ENCODE assay signal across 8 cellular contexts in the genomic region with DNA sequence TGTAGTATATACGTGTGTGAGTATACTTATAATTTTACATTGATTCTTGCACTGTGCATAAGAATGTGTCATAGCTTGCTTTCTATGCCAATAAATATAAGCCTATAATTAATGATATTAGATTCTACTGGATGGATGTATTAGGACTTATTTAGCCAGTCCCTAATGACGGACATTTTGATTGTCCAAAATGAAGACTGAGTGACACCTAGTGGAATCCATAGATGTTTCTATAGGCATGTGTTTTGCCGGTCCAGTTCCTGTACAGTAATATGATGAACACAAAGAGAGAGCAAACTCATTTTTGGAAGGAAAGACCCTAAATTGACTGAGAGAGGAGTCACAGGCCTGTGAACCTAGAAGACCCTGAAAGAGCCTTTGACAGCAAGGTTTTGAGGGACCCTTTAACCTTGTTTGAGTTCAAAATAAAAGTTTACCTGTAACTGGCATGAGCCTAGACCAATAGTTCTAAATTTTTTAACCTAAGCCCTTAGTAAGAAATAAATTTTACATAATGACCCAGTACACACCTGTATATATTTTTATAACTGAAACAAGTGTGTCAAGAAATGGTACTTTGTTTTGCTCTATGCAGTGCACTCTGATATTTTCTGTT. TPM values are rescaled to one million over a fixed set of nuclear protein-coding genes. Genes with fewer than 3 reads are reported as not detected.
A peak's percentile ranks its signal among the peaks of the same experiment; 100 is the strongest.
DNase-seq lines count a peak whose midpoint lies in the region; ATAC-seq, FAIRE-seq and TF ChIP-seq lines count a peak whose summit lies in the region.

No MANE protein-coding gene starts in this region.

- H3K9me3 ChIP-seq in H1 (ENCODE audit: insufficient read depth in 2 of 2, low read depth in 1 of 2, low read length in 1 of 2): no peaks in the 10 kb centered on the region

- peaks cover 0 to 2% of the 10 kb centered on the region in 2 donors for H3K4me1 Mint-ChIP-seq in stimulated activated naive B cell treated with anti-CD40 and anti-IgM and Interleukin-4, amounts not matched to agents 10 μg/mL and 1 μg/mL and 100 μg/mL, for 72 hours
- H3K4me1 Mint-ChIP-seq in activated naive CD8-positive, alpha-beta T cell treated with anti-CD3 and anti-CD28 coated beads for 36 hours: peaks cover 14% of the 10 kb centered on the region

- no peak overlapping the region for H4K5ac ChIP-seq in H1 (ENCODE audit: insufficient read length, low read depth, low read length)

- H3K56ac ChIP-seq in H1 (replicated peaks; ENCODE audit: insufficient read length, low read depth, low read length): no peak overlapping the region

- H3K23me2 ChIP-seq in H1 (ENCODE audit: low read depth, low read length): no peaks in the 10 kb centered on the region

- H4K8ac ChIP-seq in H1 (ENCODE audit: extremely low read depth, insufficient read depth, low read length): no peak overlapping the region

- H3K4me3 Mint-ChIP-seq in stimulated activated naive B cell treated with anti-CD40 and anti-IgM and Interleukin-4, amounts not matched to agents 10 μg/mL and 1 μg/mL and 100 μg/mL, for 72 hours: no peak overlapping the region
- H3K4me3 Mint-ChIP-seq in activated naive CD8-positive, alpha-beta T cell treated with anti-CD3 and anti-CD28 coated beads for 36 hours: no peak overlapping the region

- H3K27me3 Mint-ChIP-seq in stimulated activated naive B cell treated with anti-CD40 and anti-IgM and Interleukin-4, amounts not matched to agents 10 μg/mL and 1 μg/mL and 100 μg/mL, for 72 hours: peaks cover 0 to 5% of the 10 kb centered on the region in 2 donors
- H3K27me3 Mint-ChIP-seq in activated naive CD8-positive, alpha-beta T cell treated with anti-CD3 and anti-CD28 coated beads for 36 hours: no peaks in the 10 kb centered on the region

- no peak overlapping the region for H4K91ac ChIP-seq in H1 (replicated peaks; ENCODE audit: insufficient read length, low read length)

- H3K27me3 ChIP-seq in H1 (replicated peaks in 1 of 4; ENCODE audit: control insufficient read depth in 3 of 4, extremely low read depth in 1 of 4, insufficient read depth in 3 of 4, low read length in 3 of 4): no peaks in the 10 kb centered on the region

- no peak overlapping the region for H2BK5ac ChIP-seq in H1 (ENCODE audit: low read depth, low read length)

- CTCF ChIA-PET in H1 (lab: Charles Lee; ENCODE audit: partially characterized antibody): interaction anchor here (0.7 to 3.3 kb wide), 5 partner anchors 194 to 312 kb away, joined by 3 to 15 read pairs (median 3); no protein-coding TSS in a partner anchor

- intact Hi-C loops in lower leg skin (cut with DNase I; ENCODE audit: low total_unique reads): no loop called here
- intact Hi-C loops in posterior vena cava (cut with DNase I): no loop called here

- TF ChIP-seq POLR2A in H1 (IDR thresholded peaks at IDR 0.05; ENCODE audit: control extremely low read depth in 1 of 2, low read depth in 2 of 2, low read length in 2 of 2) (no peak), lower leg skin (IDR thresholded peaks at IDR 0.05) (no peak)

- 91% methylated on average over 3 of the region's 3 CpGs; no CpG with 5 or more reads in 1 of the 2 experiments for WGBS in H1 (ENCODE audit: extremely low coverage in 1 of 2, insufficient coverage in 1 of 2, insufficient read length in 1 of 2, insufficient replicate concordance in 2 of 2, low coverage in 1 of 2, low lambda C conversion rate in 2 of 2, missing lambda C conversion rate in 1 of 2), 2 experiments
- 49 to 51% methylated on average over 3 of the region's 3 CpGs for WGBS in lower leg skin, 2 donors

- no peak overlapping the region for H3K9ac ChIP-seq in H1 (replicated peaks in 1 of 4; ENCODE audit: extremely low read depth in 1 of 4, low read depth in 3 of 4, low read length in 3 of 4)

- H3K23ac ChIP-seq in H1 (ENCODE audit: insufficient read length): no peak overlapping the region

- H2AK5ac ChIP-seq in H1 (ENCODE audit: low read depth, low read length): no peak overlapping the region

- no peak overlapping the region for H2BK15ac ChIP-seq in H1 (ENCODE audit: low read length)

- H3K9me3 Mint-ChIP-seq in stimulated activated naive B cell treated with anti-CD40 and anti-IgM and Interleukin-4, amounts not matched to agents 10 μg/mL and 1 μg/mL and 100 μg/mL, for 72 hours: no peaks in the 10 kb centered on the region
- H3K9me3 Mint-ChIP-seq in activated naive CD8-positive, alpha-beta T cell treated with anti-CD3 and anti-CD28 coated beads for 36 hours: no peaks in the 10 kb centered on the region

- TF ChIP-seq CTCF in H1 (IDR thresholded peaks at IDR 0.05; ENCODE audit: control extremely low read depth in 1 of 3, insufficient read depth in 1 of 3, low read depth in 1 of 3, low read length in 3 of 3) (peak in 2 of 3 experiments; percentile 6 to 26; a peak in 2 of 4 replicates), lower leg skin (IDR thresholded peaks at IDR 0.05) (no peak)

- H3K4me3 ChIP-seq in H1 (ENCODE audit: extremely low read depth in 1 of 4, insufficient read depth in 2 of 4, low read depth in 3 of 4, low read length in 4 of 4) (no peak overlapping the region), lower leg skin (ENCODE audit: low read depth, poor library complexity, severe bottlenecking) (no peak overlapping the region)

- no peak overlapping the region for H3K18ac ChIP-seq in H1 (ENCODE audit: extremely low read depth, low read length)

- no peak overlapping the region for H3K27ac ChIP-seq in H1 (ENCODE audit: low read depth, low read length)

- H3K4me2 ChIP-seq in H1 (ENCODE audit: insufficient read depth in 1 of 2, low read depth in 2 of 2, low read length in 2 of 2): no peak overlapping the region

- ATAC-seq in GM21576 (IDR thresholded peaks at IDR 0.05; ENCODE audit: unreplicated experiment): peak; percentile 71
- ATAC-seq in stimulated activated naive B cell treated with anti-CD40 and anti-IgM and Interleukin-4, amounts not matched to agents 10 μg/mL and 1 μg/mL and 100 μg/mL, for 72 hours (replicated peaks): peak; percentile 69 to 78

- no peak overlapping the region for H2BK12ac ChIP-seq in H1 (ENCODE audit: low read depth, low read length)

- no peaks in the 10 kb centered on the region for H3K4me1 ChIP-seq in H1 (replicated peaks in 1 of 4; ENCODE audit: control insufficient read depth in 3 of 4, insufficient read depth in 4 of 4, low read length in 3 of 4)

- peaks cover 0 to 6% (median 0%) of the 10 kb centered on the region in 4 experiments; a peak in 3 of 8 replicates for H3K36me3 ChIP-seq in H1 (ENCODE audit: control insufficient read depth in 2 of 4, insufficient read depth in 4 of 4, low read length in 3 of 4)

- no peak overlapping the region for H2BK20ac ChIP-seq in H1 (ENCODE audit: low read length)

- no peaks in the 10 kb centered on the region for H3K79me1 ChIP-seq in H1 (ENCODE audit: low read depth, low read length)

- DNase-seq in G401 (ENCODE audit: low spot score): peak; percentile 38
- peak; percentile 9 for DNase-seq in NCI-H1105 (lab: John Stamatoyannopoulos, UW)
- no peak for DNase-seq in H1 (ENCODE audit: low read depth in 1 of 2, low spot score in 2 of 2)
- DNase-seq in stimulated activated naive B cell treated with anti-CD40 and anti-IgM and Interleukin-4, amounts not matched to agents 10 μg/mL and 1 μg/mL and 100 μg/mL, for 72 hours: no peak
- DNase-seq in activated naive CD8-positive, alpha-beta T cell treated with anti-CD3 and anti-CD28 coated beads for 36 hours: no peak
- DNase-seq in lower leg skin (ENCODE audit: low spot score in 2 of 2): no peak
- DNase-seq in posterior vena cava (ENCODE audit: low spot score): no peak

- no peaks in the 10 kb centered on the region for H4K20me1 ChIP-seq in H1 (replicated peaks in 1 of 2; ENCODE audit: control insufficient read depth in 1 of 2, insufficient read depth in 2 of 2, low read length in 2 of 2)

- H3K14ac ChIP-seq in H1 (ENCODE audit: insufficient read length): no peak overlapping the region

- H3K79me2 ChIP-seq in H1 (ENCODE audit: control insufficient read depth in 1 of 2, insufficient read depth in 2 of 2, low read length in 2 of 2): no peaks in the 10 kb centered on the region

- peak; percentile 48 to 55 for TF ChIP-seq RAD21 in H1 (IDR thresholded peaks at IDR 0.05 in 1 of 2, conservative IDR thresholded peaks at IDR 0.05 in 1 of 2; ENCODE audit: low read depth in 2 of 2, low read length in 2 of 2)

- no peak overlapping the region for H3K27ac Mint-ChIP-seq in stimulated activated naive B cell treated with anti-CD40 and anti-IgM and Interleukin-4, amounts not matched to agents 10 μg/mL and 1 μg/mL and 100 μg/mL, for 72 hours
- no peak overlapping the region for H3K27ac Mint-ChIP-seq in activated naive CD8-positive, alpha-beta T cell treated with anti-CD3 and anti-CD28 coated beads for 36 hours

- H3K4ac ChIP-seq in H1 (replicated peaks; ENCODE audit: insufficient read length, low read depth, low read length): no peak overlapping the region

- H3K36me3 Mint-ChIP-seq in stimulated activated naive B cell treated with anti-CD40 and anti-IgM and Interleukin-4, amounts not matched to agents 10 μg/mL and 1 μg/mL and 100 μg/mL, for 72 hours: no peaks in the 10 kb centered on the region
- H3K36me3 Mint-ChIP-seq in activated naive CD8-positive, alpha-beta T cell treated with anti-CD3 and anti-CD28 coated beads for 36 hours: no peaks in the 10 kb centered on the region

- in situ Hi-C loops in G401 (cut with HindIII; ENCODE audit: low sequenced_read_pairs): no loop called here

- no peak overlapping the region for H2AFZ ChIP-seq in H1 (ENCODE audit: low read length)

- no peak for FAIRE-seq in H1 (lab: Jason Lieb, UNC)

- POLR2A ChIA-PET in H1 (lab: Charles Lee; ENCODE audit: partially characterized antibody): interaction anchor here (0.7 kb wide), 1 partner anchor 96 kb away, joined by 3 read pairs; no protein-coding TSS in a partner anchor

- no peak overlapping the region for H2BK120ac ChIP-seq in H1 (replicated peaks; ENCODE audit: low read depth, low read length)

- TF ChIP-seq EP300 in H1 (IDR thresholded peaks at IDR 0.05; ENCODE audit: borderline replicate concordance in 1 of 2, low read depth in 2 of 2, low read length in 2 of 2): no peak

TF ChIP-seq in H1, 55 proteins besides CTCF, POLR2A, EP300 and RAD21 (continues in another document):
- TF ChIP-seq SP1 (IDR thresholded peaks at IDR 0.05; ENCODE audit: low read depth, low read length): no peak

RNA-seq across cellular contexts. Expression of a gene that starts 42.4 kb away (rescaled TPM):
- 0.25 and 0.27 TPM in 2 replicates for total RNA-seq in G401 (2014; rRNA removed; shearing (Covaris generic))
- 1.9 and 2.0 TPM in 2 replicates for total RNA-seq in H1 (2021; fragmentation: NEBNext Ultra II Directional; extraction: Animal tissue kit (Norgen Biotek cat#: 25700))
- polyA plus RNA-seq in H1 (2011; rRNA removed): 0.49 and 1.1 TPM in 2 replicates
- polyA plus RNA-seq in H1 (2011; cell fraction: cytosol; rRNA removed): 1.9 TPM
- polyA plus RNA-seq in H1 (2011; cell fraction: nucleus; rRNA removed): 0.86 TPM
- 0.79 to 2.3 TPM (median 1.6 TPM) in 4 replicates for polyA plus RNA-seq in H1 (2012, experiment 1 of 2)
- polyA plus RNA-seq in H1 (2012, experiment 2 of 2): 0.91 TPM
- 2.1 TPM for polyA plus RNA-seq in H1 (2013, experiment 1 of 2)
- 1.4 TPM for polyA plus RNA-seq in H1 (2013, experiment 2 of 2)
- polyA minus RNA-seq in H1 (2011; rRNA and poly(A)+ RNA removed): 1.8 and 1.9 TPM in 2 replicates
- polyA minus RNA-seq in H1 (2011; cell fraction: cytosol; rRNA and poly(A)+ RNA removed): 0.66 TPM
- polyA minus RNA-seq in H1 (2011; cell fraction: nucleus; rRNA and poly(A)+ RNA removed): 3.0 TPM
- 1 to 10 TPM; 2.2 to 3.6 TPM for total RNA-seq in activated naive CD8-positive, alpha-beta T cell treated with anti-CD3 and anti-CD28 coated beads for 36 hours
- total RNA-seq in lower leg skin: 1 to 10 TPM in 2 of 4 donors, under 1 TPM in 2; 0.69 to 2.8 (median 0.92) TPM
- total RNA-seq in posterior vena cava: 1 to 10 TPM; 4.3 to 5.6 TPM

Comparison
In these comparisons a context has a peak if more than half of its experiments do, and no peak if none do; other contexts are left out.
1. DNase-seq: peak in G401 (single experiment) and NCI-H1105 (single experiment); none in H1 (0 of 2), stimulated activated naive B cell treated with anti-CD40 and anti-IgM and Interleukin-4, amounts not matched to agents 10 μg/mL and 1 μg/mL and 100 μg/mL, for 72 hours (single experiment), activated naive CD8-positive, alpha-beta T cell treated with anti-CD3 and anti-CD28 coated beads for 36 hours (single experiment), lower leg skin (0 of 2) and posterior vena cava (single experiment).
2. CTCF ChIP-seq: peak in H1 (2 of 3); none in lower leg skin (0 of 3).